In the genomic region with DNA sequence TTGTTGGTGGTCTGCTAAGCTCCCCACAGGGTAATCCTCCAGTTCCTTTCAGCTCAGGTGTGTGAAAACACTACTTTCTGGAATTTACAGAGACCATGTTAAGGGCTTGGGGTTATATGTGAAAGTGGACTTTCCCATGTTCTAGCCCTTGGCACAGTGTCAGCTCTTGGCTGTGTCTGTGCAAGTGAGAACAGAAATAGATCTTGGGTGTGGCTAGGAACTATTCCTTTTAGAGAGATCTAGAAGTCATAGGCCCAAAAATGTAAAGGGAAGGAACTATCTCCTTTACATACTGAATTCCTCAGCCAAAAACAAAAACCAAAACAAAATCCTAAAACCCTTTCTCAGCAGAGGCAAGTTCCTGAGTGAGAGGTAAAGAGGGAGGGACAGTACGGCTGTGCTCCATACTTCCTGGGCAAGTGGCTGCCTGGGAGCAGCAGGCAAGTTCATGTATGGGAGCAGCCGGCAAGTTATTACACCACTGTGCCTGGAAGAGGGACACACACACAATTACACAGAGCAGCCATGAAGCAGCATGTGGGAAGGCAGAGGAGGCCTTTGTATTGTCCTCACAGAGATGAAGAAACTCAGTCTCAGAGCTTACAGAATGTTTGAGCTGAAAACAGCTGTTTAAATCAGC, we compare ENCODE assay signal across 10 cellular contexts. TPM values are rescaled to one million over a fixed set of nuclear protein-coding genes. Genes with fewer than 3 reads are reported as not detected.
A peak's percentile ranks its signal among the peaks of the same experiment; 100 is the strongest.
DNase-seq lines count a peak whose midpoint lies in the region; ATAC-seq and TF ChIP-seq lines count a peak whose summit lies in the region.
"Had no signal": no experiment of that assay in that cellular context is flagged by ENCODE, and none has a peak within 500 bp of the region (broad histone marks: within the 10 kb centered on the region; RNA-seq: fewer than 3 reads in every experiment).

No MANE protein-coding gene starts in this region.

- intact Hi-C loops in transverse colon (cut with DNase I; ENCODE audit: low total_unique reads) = no loop called here

- in situ Hi-C loops in transverse colon (cut with MboI; ENCODE audit: low pct_ligation_motif_present in 1 of 4, low pct_unique_long_range_greater_than_20kb in 1 of 4, low sequenced_read_pairs in 3 of 4) = no loop called here

- no peaks in the 10 kb centered on the region for H3K9me3 Mint-ChIP-seq in activated T-cell treated with anti-CD3 and anti-CD28 coated beads, Interleukin-2, amount 50 U/mL, for 72 hours
- no peaks in the 10 kb centered on the region for H3K9me3 Mint-ChIP-seq in endothelial cell (ENCODE audit: unreplicated experiment)
- no peaks in the 10 kb centered on the region for H3K9me3 Mint-ChIP-seq in glutamatergic neuron (ENCODE audit: unreplicated experiment)
- H3K9me3 Mint-ChIP-seq: brain, WTC11 had no signal

- H3K27me3 Mint-ChIP-seq in activated T-cell treated with anti-CD3 and anti-CD28 coated beads, Interleukin-2, amount 50 U/mL, for 72 hours (ENCODE audit: low read depth) = no peaks in the 10 kb centered on the region
- H3K27me3 Mint-ChIP-seq in endothelial cell (ENCODE audit: unreplicated experiment) (no peaks in the 10 kb centered on the region), glutamatergic neuron (ENCODE audit: unreplicated experiment) (peaks cover 6% of the 10 kb centered on the region)
- H3K27me3 Mint-ChIP-seq: brain had no signal

- no peak for ATAC-seq in activated T-cell treated with anti-CD3 and anti-CD28 coated beads, Interleukin-2, amount 50 U/mL, for 72 hours (replicated peaks in 1 of 2)
- ATAC-seq: WTC11 had no signal

- WGBS in transverse colon (ENCODE audit: low coverage in 1 of 2), 2 donors = 40 to 61% methylated on average over 1 to 2 of the region's 2 CpGs

- H3K4me1 Mint-ChIP-seq in activated T-cell treated with anti-CD3 and anti-CD28 coated beads, Interleukin-2, amount 50 U/mL, for 72 hours (ENCODE audit: low read depth) = no peaks in the 10 kb centered on the region
- H3K4me1 Mint-ChIP-seq in endothelial cell (ENCODE audit: unreplicated experiment) = no peaks in the 10 kb centered on the region
- no peaks in the 10 kb centered on the region for H3K4me1 Mint-ChIP-seq in glutamatergic neuron (ENCODE audit: low read depth, unreplicated experiment)
- H3K4me1 Mint-ChIP-seq: brain, WTC11 had no signal

- peaks cover 0 to 14% (median 5%) of the 10 kb centered on the region in 4 donors for H3K4me1 ChIP-seq in transverse colon

- H3K4me3 Mint-ChIP-seq in activated T-cell treated with anti-CD3 and anti-CD28 coated beads, Interleukin-2, amount 50 U/mL, for 72 hours = no peak overlapping the region
- H3K4me3 Mint-ChIP-seq in endothelial cell (ENCODE audit: unreplicated experiment) (peak overlapping the region; percentile 28), glutamatergic neuron (ENCODE audit: unreplicated experiment) (no peak overlapping the region)
- H3K4me3 Mint-ChIP-seq: brain, WTC11 had no signal

- no peak overlapping the region for H3K4me3 ChIP-seq in transverse colon

- no peaks in the 10 kb centered on the region for H3K9me3 ChIP-seq in transverse colon

- TF ChIP-seq CTCF in endothelial cell (IDR thresholded peaks at IDR 0.05; ENCODE audit: unreplicated experiment) (no peak), transverse colon (IDR thresholded peaks at IDR 0.05) (no peak), glutamatergic neuron (IDR thresholded peaks at IDR 0.05; ENCODE audit: partially characterized antibody, unreplicated experiment) (no peak)

- peak overlapping the region; percentile 16 for H3K27ac Mint-ChIP-seq in activated T-cell treated with anti-CD3 and anti-CD28 coated beads, Interleukin-2, amount 50 U/mL, for 72 hours
- H3K27ac Mint-ChIP-seq in endothelial cell (ENCODE audit: unreplicated experiment) = no peak overlapping the region
- no peak overlapping the region for H3K27ac Mint-ChIP-seq in glutamatergic neuron (ENCODE audit: unreplicated experiment)
- H3K27ac Mint-ChIP-seq: WTC11 had no signal

- H3K36me3 Mint-ChIP-seq in activated T-cell treated with anti-CD3 and anti-CD28 coated beads, Interleukin-2, amount 50 U/mL, for 72 hours (ENCODE audit: insufficient read depth in 2 of 2) = peaks cover 5 to 33% of the 10 kb centered on the region in 2 donors
- peaks cover 39% of the 10 kb centered on the region for H3K36me3 Mint-ChIP-seq in endothelial cell (ENCODE audit: low read depth, unreplicated experiment)
- no peaks in the 10 kb centered on the region for H3K36me3 Mint-ChIP-seq in glutamatergic neuron (ENCODE audit: unreplicated experiment)

- no peak for TF ChIP-seq POLR2A in transverse colon (IDR thresholded peaks at IDR 0.05)

- no peak for TF ChIP-seq EP300 in transverse colon (IDR thresholded peaks at IDR 0.05; ENCODE audit: low read depth)

- H3K27ac ChIP-seq in transverse colon = peak overlapping the region; percentile 47 to 63 (median 54)

- H3K36me3 ChIP-seq in transverse colon = peaks cover 0 to 86% (median 32%) of the 10 kb centered on the region in 4 donors

- DNase-seq in activated T-cell treated with anti-CD3 and anti-CD28 coated beads, Interleukin-2, amount 50 U/mL, for 72 hours = no peak
- no peak for DNase-seq in activated T-cell treated with anti-CD3 and anti-CD28 coated beads for 4 hours
- DNase-seq in endothelial cell (ENCODE audit: low spot score) = no peak
- DNase-seq in lung microvascular endothelial cell (ENCODE audit: low read depth in 2 of 2) = peak; percentile 29 to 44
- DNase-seq in transverse colon = peak; percentile 28
- DNase-seq in NCI-H2196 treated with DMSO at 0.1 percent for 48 hours (lab: John Stamatoyannopoulos, UW; ENCODE audit: unreplicated experiment) = no peak
- DNase-seq in stimulated activated CD4-positive, alpha-beta T cell treated with anti-CD3 and anti-CD28 coated beads, Interleukin-2, amount 100 ng/mL, for 48 hours = no peak
- no peak for DNase-seq in glutamatergic neuron

- H3K27me3 ChIP-seq in transverse colon = no peaks in the 10 kb centered on the region

RNA-seq across cellular contexts. Expression of gene C3orf62, which starts 19.9 kb away (rescaled TPM):
- 1 to 10 TPM; 4.6 to 7.0 TPM for total RNA-seq in activated T-cell treated with anti-CD3 and anti-CD28 coated beads, Interleukin-2, amount 50 U/mL, for 72 hours
- 3.8 TPM for total RNA-seq in endothelial cell (ENCODE audit: unreplicated experiment)
- total RNA-seq in lung microvascular endothelial cell = 1.3 and 1.8 TPM in 2 replicates
- 10 to 100 TPM in 1 of 4 donors, 1 to 10 TPM in 3; 2.4 to 13.5 (median 5.3) TPM for total RNA-seq in transverse colon
- total RNA-seq in glutamatergic neuron (ENCODE audit: unreplicated experiment) = 7.5 TPM

RNA-seq across cellular contexts. Expression of gene USP4, which starts 43.0 kb away (rescaled TPM):
- 10 to 100 TPM; 70.2 to 76.5 TPM for total RNA-seq in activated T-cell treated with anti-CD3 and anti-CD28 coated beads, Interleukin-2, amount 50 U/mL, for 72 hours
- total RNA-seq in endothelial cell (ENCODE audit: unreplicated experiment) = 55.0 TPM
- total RNA-seq in lung microvascular endothelial cell = 17.7 and 23.2 TPM in 2 replicates
- total RNA-seq in transverse colon = 10 to 100 TPM; 11.1 to 39.6 (median 27.0) TPM
- 70.0 TPM for total RNA-seq in glutamatergic neuron (ENCODE audit: unreplicated experiment)

Comparison
In these comparisons a context has a peak if more than half of its experiments do, and no peak if none do; other contexts are left out.
1. DNase-seq: peak in lung microvascular endothelial cell (2 of 2) and transverse colon (single experiment); none in activated T-cell treated with anti-CD3 and anti-CD28 coated beads, Interleukin-2, amount 50 U/mL, for 72 hours (0 of 2), activated T-cell treated with anti-CD3 and anti-CD28 coated beads for 4 hours (single experiment), endothelial cell (single experiment), NCI-H2196 treated with DMSO at 0.1 percent for 48 hours (single experiment), stimulated activated CD4-positive, alpha-beta T cell treated with anti-CD3 and anti-CD28 coated beads, Interleukin-2, amount 100 ng/mL, for 48 hours (0 of 2) and glutamatergic neuron (single experiment).